In the genomic region with DNA sequence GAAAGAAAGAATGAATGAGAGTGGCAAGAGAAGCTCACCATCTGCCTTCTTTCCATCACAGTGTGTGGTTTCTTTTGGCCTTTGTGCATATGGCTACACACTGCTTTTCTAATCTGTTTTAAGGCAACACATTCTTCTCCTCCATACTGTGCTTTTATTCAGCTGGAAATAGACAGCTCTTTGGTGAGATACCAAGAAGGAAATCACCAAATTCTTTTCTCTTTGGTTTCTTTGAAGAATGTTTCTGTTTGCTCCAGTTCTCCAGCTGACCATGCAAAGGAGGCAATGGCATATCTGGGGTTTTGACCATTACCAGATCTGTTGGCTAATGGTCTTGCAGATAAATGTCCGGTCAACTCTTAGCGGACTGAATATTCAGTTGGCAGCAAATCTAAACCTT, we compare ENCODE assay signal across 15 cellular contexts. TPM values are rescaled to one million over a fixed set of nuclear protein-coding genes. Genes with fewer than 3 reads are reported as not detected.
DNase-seq lines count a peak whose midpoint lies in the region; TF ChIP-seq lines count a peak whose summit lies in the region.
"Had no signal": no experiment of that assay in that cellular context is flagged by ENCODE, and none has a peak within 500 bp of the region (broad histone marks: within the 10 kb centered on the region; RNA-seq: fewer than 3 reads in every experiment).

No MANE protein-coding gene starts in this region.

- H3K4me3 ChIP-seq in AG04450 (ENCODE audit: low read depth, low read length) (no peak overlapping the region), astrocyte of the spinal cord (ENCODE audit: low read depth, low read length) (no peak overlapping the region), mesenchymal stem cell (ENCODE audit: insufficient read depth in 1 of 2, low read depth in 1 of 2, low read length in 2 of 2) (no peak overlapping the region)
- H3K4me3 ChIP-seq: GM23338, HAP-1 had no signal

- H2BK15ac ChIP-seq in mesenchymal stem cell (ENCODE audit: low read depth, poor library complexity, severe bottlenecking): no peak overlapping the region

- peak overlapping the region; percentile 86 for H3K27ac Mint-ChIP-seq in HFFc6
- H3K27ac Mint-ChIP-seq in nephron progenitor cell: no peak overlapping the region
- H3K27ac Mint-ChIP-seq: CD14-positive monocyte; CD8-positive, alpha-beta T cell; GM23338 had no signal

- no peaks in the 10 kb centered on the region for H3K4me1 ChIP-seq in mesenchymal stem cell (ENCODE audit: control insufficient read depth, insufficient read depth, low read depth, low read length)
- H3K4me1 ChIP-seq: HAP-1 had no signal

- peaks cover 2% of the 10 kb centered on the region; the same call in 1 of the 2 replicates for H3K9me3 ChIP-seq in AG04450 (ENCODE audit: control insufficient read depth, insufficient read depth, low read length)
- no peaks in the 10 kb centered on the region for H3K9me3 ChIP-seq in mesenchymal stem cell (ENCODE audit: control insufficient read depth, low read length)
- H3K9me3 ChIP-seq: HAP-1 had no signal

- H3K27me3 ChIP-seq in AG04450 (ENCODE audit: control insufficient read depth, insufficient read depth, low read length) (no peaks in the 10 kb centered on the region), mesenchymal stem cell (ENCODE audit: control insufficient read depth in 1 of 2, insufficient read depth in 1 of 2, low read length in 2 of 2) (no peaks in the 10 kb centered on the region)

- peaks cover 3 to 42% of the 10 kb centered on the region in 2 experiments for H3K36me3 ChIP-seq in mesenchymal stem cell (ENCODE audit: control insufficient read depth in 1 of 2, insufficient read depth in 2 of 2, low read depth in 1 of 2, low read length in 2 of 2)
- H3K36me3 ChIP-seq: HAP-1 had no signal

- no peak overlapping the region for H2AFZ ChIP-seq in mesenchymal stem cell (ENCODE audit: low read depth, low read length)
- H2AFZ ChIP-seq: GM23338 had no signal

- H3K79me1 ChIP-seq in mesenchymal stem cell (replicated peaks; ENCODE audit: low read length, poor library complexity, severe bottlenecking): no peaks in the 10 kb centered on the region

- H3K36me3 Mint-ChIP-seq in HFFc6 (ENCODE audit: low read depth): peaks cover 87% of the 10 kb centered on the region
- no peaks in the 10 kb centered on the region for H3K36me3 Mint-ChIP-seq in nephron progenitor cell (ENCODE audit: low read depth)
- H3K36me3 Mint-ChIP-seq: CD14-positive monocyte; CD8-positive, alpha-beta T cell had no signal

- H2BK5ac ChIP-seq in mesenchymal stem cell (ENCODE audit: low read depth, low read length, poor library complexity, severe bottlenecking): no peak overlapping the region

- in situ Hi-C loops in astrocyte of the spinal cord (cut with HindIII; ENCODE audit: low sequenced_read_pairs): no loop called here

- H3K9me3 Mint-ChIP-seq in HFFc6: no peaks in the 10 kb centered on the region
- peaks cover 6% of the 10 kb centered on the region for H3K9me3 Mint-ChIP-seq in nephron progenitor cell
- H3K9me3 Mint-ChIP-seq: CD8-positive, alpha-beta T cell; GM23338 had no signal

- H3K4me3 Mint-ChIP-seq in HFFc6: no peak overlapping the region
- H3K4me3 Mint-ChIP-seq in nephron progenitor cell: no peak overlapping the region
- H3K4me3 Mint-ChIP-seq: CD14-positive monocyte; CD8-positive, alpha-beta T cell; GM23338 had no signal

- H2BK12ac ChIP-seq in mesenchymal stem cell (ENCODE audit: low read length in 2 of 2): no peak overlapping the region

- WGBS in mesenchymal stem cell: 100% methylated on average over 2 of the region's 2 CpGs

- H4K91ac ChIP-seq in mesenchymal stem cell (ENCODE audit: low read length): no peak overlapping the region

- H3K27ac ChIP-seq in AG04450 (ENCODE audit: low read depth, low read length) (peak overlapping the region; percentile 23), mesenchymal stem cell (ENCODE audit: low read length, poor library complexity, severe bottlenecking) (peak overlapping the region; percentile 31)
- H3K27ac ChIP-seq: KMS-11 had no signal

- no peak overlapping the region for H3K23ac ChIP-seq in mesenchymal stem cell (ENCODE audit: low read length in 2 of 2)

- H3K9ac ChIP-seq in mesenchymal stem cell (ENCODE audit: low read length): no peak overlapping the region
- H3K9ac ChIP-seq: KMS-11 had no signal

- DNase-seq in AG04450 (ENCODE audit: low read depth, low spot score) (no peak), HFFc6 (no peak), astrocyte of the spinal cord (ENCODE audit: low read depth, low spot score) (peak; percentile 24), mesenchymal stem cell (no peak), nephron progenitor cell (no peak), NCI-H1105 treated with DMSO at 0.1 percent for 48 hours (lab: John Stamatoyannopoulos, UW) (no peak), COLO668 (lab: John Stamatoyannopoulos, UW; ENCODE audit: unreplicated experiment) (no peak)
- DNase-seq: ACHN; CD8-positive, alpha-beta T cell; DMS79; EL had no signal

- H3K14ac ChIP-seq in mesenchymal stem cell (ENCODE audit: low read length in 2 of 2): no peak overlapping the region

- H3K27me3 Mint-ChIP-seq in HFFc6 (ENCODE audit: insufficient read depth) (peaks cover 4% of the 10 kb centered on the region), nephron progenitor cell (ENCODE audit: low read depth, poor library complexity) (peaks cover 3% of the 10 kb centered on the region)

- H2AK5ac ChIP-seq in mesenchymal stem cell (ENCODE audit: low read length, severe bottlenecking): no peak overlapping the region

- peak overlapping the region; percentile 21 for H3K4me2 ChIP-seq in mesenchymal stem cell (ENCODE audit: low read length, poor library complexity, severe bottlenecking)
- H3K4me2 ChIP-seq: GM23338, KMS-11 had no signal

- POLR2A ChIA-PET in AG04450 (lab: Yijun Ruan, JAX): no interaction called here

- TF ChIP-seq CTCF in AG04450 (IDR thresholded peaks at IDR 0.05; ENCODE audit: low read depth, low read length): no peak
- TF ChIP-seq CTCF in HFFc6 (IDR thresholded peaks at IDR 0.05): no peak
- TF ChIP-seq CTCF in astrocyte of the spinal cord (IDR thresholded peaks at IDR 0.05; ENCODE audit: low read depth, low read length): no peak
- TF ChIP-seq CTCF in nephron progenitor cell (IDR thresholded peaks at IDR 0.05): no peak

- no peak overlapping the region for H2BK120ac ChIP-seq in mesenchymal stem cell (ENCODE audit: low read depth, low read length)

- peaks cover 87% of the 10 kb centered on the region for H3K4me1 Mint-ChIP-seq in HFFc6 (ENCODE audit: low read depth)
- peaks cover 34% of the 10 kb centered on the region for H3K4me1 Mint-ChIP-seq in nephron progenitor cell

- CTCF ChIA-PET in AG04450 (lab: Charles Lee): interaction anchor here (1.0 kb wide), 1 partner anchor 307 kb away, joined by 3 read pairs; no protein-coding TSS in a partner anchor

- no peak overlapping the region for H3K4ac ChIP-seq in mesenchymal stem cell (ENCODE audit: low read depth in 1 of 2, low read length in 2 of 2)

- H3K18ac ChIP-seq in mesenchymal stem cell (ENCODE audit: low read depth in 1 of 2, low read length in 2 of 2): no peak overlapping the region

- H4K8ac ChIP-seq in mesenchymal stem cell (ENCODE audit: low read length): no peak overlapping the region

RNA-seq across cellular contexts. Expression of a gene that starts 49.2 kb away (rescaled TPM):
- 6.7 and 7.3 TPM in 2 replicates for polyA plus RNA-seq in AG04450 (2011; rRNA removed)
- polyA minus RNA-seq in AG04450 (2011; rRNA and poly(A)+ RNA removed): 5.9 and 6.2 TPM in 2 replicates
- 10 to 100 TPM; 44.4 to 53.8 (median 51.0) TPM for total RNA-seq in HFFc6 (2021; fragmentation: NEBNext Ultra II Directional; extraction: Animal tissue kit (Norgen Biotek cat#: 25700))
- polyA plus RNA-seq in mesenchymal stem cell (2013, experiment 1 of 2): not detected
- polyA plus RNA-seq in mesenchymal stem cell (2013, experiment 2 of 2): not detected
- total RNA-seq: CD8-positive, alpha-beta T cell had no signal
- polyA plus RNA-seq: CD14-positive monocyte had no signal
